Comparison of ENCODE assay signal across 1 cellular context in the genomic region with DNA sequence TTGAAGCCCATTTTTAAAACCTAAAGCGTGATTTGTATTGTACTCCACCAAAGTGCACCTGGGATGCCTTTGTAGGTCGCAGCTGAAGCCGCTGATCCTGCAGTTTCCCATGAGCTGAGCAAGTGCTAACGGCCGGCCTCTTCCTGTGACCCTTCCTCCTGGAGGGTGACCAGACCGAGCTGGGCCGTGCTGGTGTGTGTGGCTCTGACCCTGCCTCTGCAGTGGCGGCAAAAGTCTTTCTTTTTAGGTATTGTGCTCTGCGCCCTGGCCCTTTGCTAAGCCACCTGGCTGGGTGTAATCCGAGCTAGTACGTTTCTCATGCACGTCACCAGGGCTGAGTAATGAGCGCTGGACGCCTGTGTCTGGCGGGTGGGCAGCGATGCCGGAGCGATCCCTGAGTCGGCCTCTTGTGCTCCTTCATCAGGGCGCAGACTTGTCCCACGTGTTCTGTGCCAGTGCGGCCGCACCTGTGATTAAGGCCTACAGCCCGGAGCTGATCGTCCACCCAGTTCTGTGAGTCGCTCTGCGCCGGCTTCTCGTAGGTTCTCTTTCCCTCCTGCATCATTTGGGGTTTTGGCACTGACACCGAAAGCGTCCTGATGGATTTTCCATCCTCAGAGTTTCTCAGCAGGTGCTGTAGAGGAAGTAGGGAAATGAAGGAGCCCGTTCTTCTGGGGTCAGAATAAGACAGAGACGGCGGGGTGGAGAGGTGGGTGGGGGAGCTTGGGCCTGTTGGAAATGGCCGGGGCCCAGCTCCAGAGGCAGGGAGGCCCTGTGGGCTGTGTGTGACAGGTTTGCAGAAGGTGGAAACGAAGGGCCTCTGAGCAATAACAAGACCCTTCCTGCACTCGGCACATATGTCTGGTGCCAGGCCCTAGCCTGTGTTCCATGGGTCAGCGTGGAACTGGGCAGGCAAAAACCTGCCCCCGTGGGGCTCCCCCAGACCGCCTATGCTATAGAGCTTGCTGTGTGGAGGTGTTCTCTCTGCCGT.
TF ChIP-seq lines count a peak whose summit lies in the region.

No MANE protein-coding gene starts in this region.

TF ChIP-seq in IMR-90, 13 proteins besides CTCF, POLR2A, EP300 and RAD21 (continued from another document):
- TF ChIP-seq FOS (IDR thresholded peaks at IDR 0.05; ENCODE audit: low read depth, low read length) = no peak
- no peak for TF ChIP-seq BHLHE40 (IDR thresholded peaks at IDR 0.05; ENCODE audit: low read depth, low read length)
- TF ChIP-seq ELK1 (IDR thresholded peaks at IDR 0.05; ENCODE audit: borderline replicate concordance, low read depth, low read length) = no peak
- no peak for TF ChIP-seq CHD1 (IDR thresholded peaks at IDR 0.05; ENCODE audit: low read depth, low read length)
- no peak for TF ChIP-seq RCOR1 (IDR thresholded peaks at IDR 0.05; ENCODE audit: insufficient replicate concordance, low read length)
- TF ChIP-seq MAZ (IDR thresholded peaks at IDR 0.05; ENCODE audit: borderline replicate concordance, low read depth, low read length) = no peak
- TF ChIP-seq MXI1 (IDR thresholded peaks at IDR 0.05; ENCODE audit: borderline replicate concordance, low read depth, low read length) = no peak
